ENCODE assay signal across 1 cellular context in the genomic region with DNA sequence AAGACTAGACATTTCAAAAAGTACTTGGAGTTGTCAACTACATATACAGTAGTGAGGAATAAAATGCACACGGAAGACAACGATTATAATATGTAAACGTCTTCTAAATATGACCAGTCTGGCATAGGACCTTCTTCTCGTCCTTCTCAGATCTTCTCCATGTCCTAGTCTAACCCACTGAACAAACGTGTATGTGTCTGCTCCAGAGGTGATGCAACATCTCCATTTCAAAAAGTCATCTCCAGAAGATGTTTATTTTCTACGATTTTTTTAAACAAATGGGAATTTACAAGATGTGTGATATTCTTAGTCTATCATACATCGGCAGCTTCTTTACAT.
TF ChIP-seq lines count a peak whose summit lies in the region.

No MANE protein-coding gene starts in this region.

TF ChIP-seq in GM23338, 12 proteins besides CTCF, POLR2A, EP300 and RAD21 (continued from another document):
- TF ChIP-seq, protein P1, sequence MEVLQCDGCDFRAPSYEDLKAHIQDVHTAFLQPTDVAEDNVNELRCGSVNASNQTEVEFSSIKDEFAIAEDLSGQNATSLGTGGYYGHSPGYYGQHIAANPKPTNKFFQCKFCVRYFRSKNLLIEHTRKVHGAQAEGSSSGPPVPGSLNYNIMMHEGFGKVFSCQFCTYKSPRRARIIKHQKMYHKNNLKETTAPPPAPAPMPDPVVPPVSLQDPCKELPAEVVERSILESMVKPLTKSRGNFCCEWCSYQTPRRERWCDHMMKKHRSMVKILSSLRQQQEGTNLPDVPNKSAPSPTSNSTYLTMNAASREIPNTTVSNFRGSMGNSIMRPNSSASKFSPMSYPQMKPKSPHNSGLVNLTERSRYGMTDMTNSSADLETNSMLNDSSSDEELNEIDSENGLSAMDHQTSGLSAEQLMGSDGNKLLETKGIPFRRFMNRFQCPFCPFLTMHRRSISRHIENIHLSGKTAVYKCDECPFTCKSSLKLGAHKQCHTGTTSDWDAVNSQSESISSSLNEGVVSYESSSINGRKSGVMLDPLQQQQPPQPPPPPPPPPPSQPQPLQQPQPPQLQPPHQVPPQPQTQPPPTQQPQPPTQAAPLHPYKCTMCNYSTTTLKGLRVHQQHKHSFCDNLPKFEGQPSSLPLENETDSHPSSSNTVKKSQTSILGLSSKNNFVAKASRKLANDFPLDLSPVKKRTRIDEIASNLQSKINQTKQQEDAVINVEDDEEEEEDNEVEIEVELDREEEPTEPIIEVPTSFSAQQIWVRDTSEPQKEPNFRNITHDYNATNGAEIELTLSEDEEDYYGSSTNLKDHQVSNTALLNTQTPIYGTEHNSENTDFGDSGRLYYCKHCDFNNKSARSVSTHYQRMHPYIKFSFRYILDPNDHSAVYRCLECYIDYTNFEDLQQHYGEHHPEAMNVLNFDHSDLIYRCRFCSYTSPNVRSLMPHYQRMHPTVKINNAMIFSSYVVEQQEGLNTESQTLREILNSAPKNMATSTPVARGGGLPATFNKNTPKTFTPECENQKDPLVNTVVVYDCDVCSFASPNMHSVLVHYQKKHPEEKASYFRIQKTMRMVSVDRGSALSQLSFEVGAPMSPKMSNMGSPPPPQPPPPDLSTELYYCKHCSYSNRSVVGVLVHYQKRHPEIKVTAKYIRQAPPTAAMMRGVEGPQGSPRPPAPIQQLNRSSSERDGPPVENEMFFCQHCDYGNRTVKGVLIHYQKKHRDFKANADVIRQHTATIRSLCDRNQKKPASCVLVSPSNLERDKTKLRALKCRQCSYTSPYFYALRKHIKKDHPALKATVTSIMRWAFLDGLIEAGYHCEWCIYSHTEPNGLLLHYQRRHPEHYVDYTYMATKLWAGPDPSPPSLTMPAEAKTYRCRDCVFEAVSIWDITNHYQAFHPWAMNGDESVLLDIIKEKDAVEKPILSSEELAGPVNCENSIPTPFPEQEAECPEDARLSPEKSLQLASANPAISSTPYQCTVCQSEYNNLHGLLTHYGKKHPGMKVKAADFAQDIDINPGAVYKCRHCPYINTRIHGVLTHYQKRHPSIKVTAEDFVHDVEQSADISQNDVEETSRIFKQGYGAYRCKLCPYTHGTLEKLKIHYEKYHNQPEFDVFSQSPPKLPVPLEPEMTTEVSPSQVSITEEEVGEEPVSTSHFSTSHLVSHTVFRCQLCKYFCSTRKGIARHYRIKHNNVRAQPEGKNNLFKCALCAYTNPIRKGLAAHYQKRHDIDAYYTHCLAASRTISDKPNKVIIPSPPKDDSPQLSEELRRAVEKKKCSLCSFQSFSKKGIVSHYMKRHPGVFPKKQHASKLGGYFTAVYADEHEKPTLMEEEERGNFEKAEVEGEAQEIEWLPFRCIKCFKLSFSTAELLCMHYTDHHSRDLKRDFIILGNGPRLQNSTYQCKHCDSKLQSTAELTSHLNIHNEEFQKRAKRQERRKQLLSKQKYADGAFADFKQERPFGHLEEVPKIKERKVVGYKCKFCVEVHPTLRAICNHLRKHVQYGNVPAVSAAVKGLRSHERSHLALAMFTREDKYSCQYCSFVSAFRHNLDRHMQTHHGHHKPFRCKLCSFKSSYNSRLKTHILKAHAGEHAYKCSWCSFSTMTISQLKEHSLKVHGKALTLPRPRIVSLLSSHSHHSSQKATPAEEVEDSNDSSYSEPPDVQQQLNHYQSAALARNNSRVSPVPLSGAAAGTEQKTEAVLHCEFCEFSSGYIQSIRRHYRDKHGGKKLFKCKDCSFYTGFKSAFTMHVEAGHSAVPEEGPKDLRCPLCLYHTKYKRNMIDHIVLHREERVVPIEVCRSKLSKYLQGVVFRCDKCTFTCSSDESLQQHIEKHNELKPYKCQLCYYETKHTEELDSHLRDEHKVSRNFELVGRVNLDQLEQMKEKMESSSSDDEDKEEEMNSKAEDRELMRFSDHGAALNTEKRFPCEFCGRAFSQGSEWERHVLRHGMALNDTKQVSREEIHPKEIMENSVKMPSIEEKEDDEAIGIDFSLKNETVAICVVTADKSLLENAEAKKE (CRISPR knock-in tag; IDR thresholded peaks at IDR 0.05) = no peak
- TF ChIP-seq NANOG (IDR thresholded peaks at IDR 0.05; ENCODE audit: borderline replicate concordance) = no peak
- TF ChIP-seq, protein P2, sequence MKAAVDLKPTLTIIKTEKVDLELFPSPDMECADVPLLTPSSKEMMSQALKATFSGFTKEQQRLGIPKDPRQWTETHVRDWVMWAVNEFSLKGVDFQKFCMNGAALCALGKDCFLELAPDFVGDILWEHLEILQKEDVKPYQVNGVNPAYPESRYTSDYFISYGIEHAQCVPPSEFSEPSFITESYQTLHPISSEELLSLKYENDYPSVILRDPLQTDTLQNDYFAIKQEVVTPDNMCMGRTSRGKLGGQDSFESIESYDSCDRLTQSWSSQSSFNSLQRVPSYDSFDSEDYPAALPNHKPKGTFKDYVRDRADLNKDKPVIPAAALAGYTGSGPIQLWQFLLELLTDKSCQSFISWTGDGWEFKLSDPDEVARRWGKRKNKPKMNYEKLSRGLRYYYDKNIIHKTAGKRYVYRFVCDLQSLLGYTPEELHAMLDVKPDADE (IDR thresholded peaks at IDR 0.05) = no peak
